ENCODE assay signal across 23 cellular contexts in genomic region chr11:74646215-74646614, GRCh38.
"Had no signal": no experiment of that assay in that cellular context is flagged by ENCODE, and none has a peak within 500 bp of the region (broad histone marks: within the 10 kb centered on the region; RNA-seq: fewer than 3 reads in every experiment).

No MANE protein-coding gene starts in this region.

- DNase-seq: effector memory CD4-positive, alpha-beta T cell; foreskin fibroblast; head of caudate nucleus; kidney; left cardiac atrium; left ventricle myocardium inferior; lower lobe of right lung; naive thymus-derived CD8-positive, alpha-beta T cell; psoas muscle; stimulated activated CD4-positive, alpha-beta T cell treated with anti-CD3 and anti-CD28 coated beads, Interleukin-4, amount 100 ng/mL, for 1 hour; stimulated activated CD8-positive, alpha-beta memory T cell treated with anti-CD3 and anti-CD28 coated beads, Interleukin-4, amount 100 ng/mL, for 48 hours; stimulated activated naive CD8-positive, alpha-beta T cell treated with anti-CD3 and anti-CD28 coated beads, Interleukin-15, Interleukin-2, amounts not matched to agents 100 U/mL and 50 U/mL, for 24 hours; testis had no signal

- H3K4me3 ChIP-seq: hepatocyte, left ventricle myocardium inferior, lower lobe of right lung, psoas muscle, right atrium auricular region, smooth muscle cell, testis, tibial nerve had no signal

- H3K27ac Mint-ChIP-seq: memory B cell; mesothelial cell of epicardium; naive thymus-derived CD8-positive, alpha-beta T cell; stimulated activated effector memory CD8-positive, alpha-beta T cell treated with anti-CD3 and anti-CD28 coated beads, Interleukin-12 subunit alpha, Interleukin-12 subunit beta, amount 100 ng/mL, for 72 hours had no signal

- H3K4me1 Mint-ChIP-seq: central memory CD8-positive, alpha-beta T cell; memory B cell; stimulated activated effector memory CD8-positive, alpha-beta T cell treated with anti-CD3 and anti-CD28 coated beads, Interleukin-12 subunit alpha, Interleukin-12 subunit beta, amount 100 ng/mL, for 72 hours had no signal

- H3K9me3 ChIP-seq: left ventricle myocardium inferior, lower lobe of right lung, neutrophil, psoas muscle, right atrium auricular region, testis, tibial nerve had no signal

- H3K4me1 ChIP-seq: left ventricle myocardium inferior, lower lobe of right lung, psoas muscle, right atrium auricular region, testis, tibial nerve had no signal

- H3K27me3 Mint-ChIP-seq: central memory CD8-positive, alpha-beta T cell; memory B cell; naive thymus-derived CD8-positive, alpha-beta T cell had no signal

- ATAC-seq: esophagus mucosa; left cardiac atrium; lower lobe of right lung; naive thymus-derived CD8-positive, alpha-beta T cell; psoas muscle; stimulated activated effector memory CD8-positive, alpha-beta T cell treated with anti-CD3 and anti-CD28 coated beads, Interleukin-12 subunit alpha, Interleukin-12 subunit beta, amount 100 ng/mL, for 72 hours; stimulated activated naive CD8-positive, alpha-beta T cell treated with anti-CD3 and anti-CD28 coated beads, Interleukin-15, Interleukin-2, amounts not matched to agents 100 U/mL and 50 U/mL, for 24 hours had no signal

- H3K27ac ChIP-seq: hepatocyte, left ventricle myocardium inferior, lower lobe of right lung, neutrophil, psoas muscle, right atrium auricular region, testis, tibial nerve had no signal

- H3K27me3 ChIP-seq: hepatocyte, neutrophil, right atrium auricular region, testis, tibial nerve had no signal

- H3K4me3 Mint-ChIP-seq: central memory CD8-positive, alpha-beta T cell; memory B cell; mesothelial cell of epicardium; naive thymus-derived CD8-positive, alpha-beta T cell; stimulated activated effector memory CD8-positive, alpha-beta T cell treated with anti-CD3 and anti-CD28 coated beads, Interleukin-12 subunit alpha, Interleukin-12 subunit beta, amount 100 ng/mL, for 72 hours had no signal

- H3K9me3 Mint-ChIP-seq: central memory CD8-positive, alpha-beta T cell; memory B cell; mesothelial cell of epicardium; naive thymus-derived CD8-positive, alpha-beta T cell; stimulated activated effector memory CD8-positive, alpha-beta T cell treated with anti-CD3 and anti-CD28 coated beads, Interleukin-12 subunit alpha, Interleukin-12 subunit beta, amount 100 ng/mL, for 72 hours had no signal
